28 cellular contexts compared by ENCODE assay signal in genomic region chr3:131477813-131478212, GRCh38.
"Had no signal": no experiment of that assay in that cellular context is flagged by ENCODE, and none has a peak within 500 bp of the region (broad histone marks: within the 10 kb centered on the region; RNA-seq: fewer than 3 reads in every experiment).

No MANE protein-coding gene starts in this region.

- H3K4me2 ChIP-seq: smooth muscle cell had no signal

- ATAC-seq: natural killer cell; psoas muscle; right cardiac atrium; sciatic nerve; stimulated activated memory B cell treated with anti-CD40 and anti-IgM and Interleukin-4, amounts not matched to agents 10 μg/mL and 1 μg/mL and 100 μg/mL, for 72 hours; stimulated activated naive CD8-positive, alpha-beta T cell treated with anti-CD3 and anti-CD28 coated beads, Interleukin-15, amount 100 ng/mL, for 72 hours; stimulated activated naive CD8-positive, alpha-beta T cell treated with anti-CD3 and anti-CD28 coated beads, Interleukin-15, Interleukin-2, amounts not matched to agents 100 U/mL and 50 U/mL, for 24 hours; upper lobe of right lung had no signal

- H3K9me3 ChIP-seq: ovary, psoas muscle, spleen, suprapubic skin, testis, tibial artery, transverse colon, upper lobe of right lung, uterus had no signal

- H2AFZ ChIP-seq: neural progenitor cell, parathyroid adenoma had no signal

- H3K36me3 ChIP-seq: ovary, transverse colon, upper lobe of right lung, uterus had no signal

- DNase-seq: natural killer cell; occipital lobe; ovary; posterior cingulate gyrus; psoas muscle; right cardiac atrium; spleen; stimulated activated CD4-positive, alpha-beta T cell treated with anti-CD3 and anti-CD28 coated beads, Interleukin-12 subunit alpha, Interleukin-12 subunit beta, amount 100 ng/mL, for 4 hours; stimulated activated CD4-positive, alpha-beta T cell treated with anti-CD3 and anti-CD28 coated beads, Interleukin-1b, Interleukin-23, amount 100 ng/mL, for 48 hours; stimulated activated CD4-positive, alpha-beta T cell treated with anti-CD3 and anti-CD28 coated beads, Interleukin-4, amount 100 ng/mL, for 1 hour; stimulated activated CD4-positive, alpha-beta T cell treated with anti-CD3 and anti-CD28 coated beads, Interleukin-4, amount 100 ng/mL, for 4 hours; stimulated activated CD8-positive, alpha-beta memory T cell treated with anti-CD3 and anti-CD28 coated beads, Interleukin-4, amount 100 ng/mL, for 48 hours; stimulated activated naive CD4-positive, alpha-beta T cell; stimulated activated naive CD8-positive, alpha-beta T cell treated with anti-CD3 and anti-CD28 coated beads, Interleukin-15, amount 100 ng/mL, for 72 hours; stimulated activated naive CD8-positive, alpha-beta T cell treated with anti-CD3 and anti-CD28 coated beads, Interleukin-15, Interleukin-2, amounts not matched to agents 100 U/mL and 50 U/mL, for 24 hours; substantia nigra; testis; tibial artery; transverse colon; upper lobe of right lung; uterus had no signal

- H3K4me1 ChIP-seq: parathyroid adenoma, spleen, suprapubic skin, tibial artery, transverse colon, upper lobe of right lung, uterus had no signal

- H3K27ac ChIP-seq: neural progenitor cell, ovary, parathyroid adenoma, psoas muscle, skin epidermis, spleen, suprapubic skin, testis, tibial artery, transverse colon, upper lobe of right lung, uterus had no signal

- H3K27me3 ChIP-seq: neural progenitor cell, ovary, spleen, suprapubic skin, testis, tibial artery, transverse colon, upper lobe of right lung, uterus had no signal

- H3K4me3 ChIP-seq: neural progenitor cell, ovary, psoas muscle, skin epidermis, smooth muscle cell, spleen, suprapubic skin, testis, tibial artery, transverse colon, upper lobe of right lung, uterus had no signal

- H3K9ac ChIP-seq: neural progenitor cell, parathyroid adenoma had no signal
